In genomic region chr13:41284512-41285288, GRCh38 we compare ENCODE assay signal across 14 cellular contexts. TPM values are rescaled to one million over a fixed set of nuclear protein-coding genes. Genes with fewer than 3 reads are reported as not detected.
DNase-seq lines count a peak whose midpoint lies in the region; ATAC-seq, FAIRE-seq and TF ChIP-seq lines count a peak whose summit lies in the region.
"Had no signal": no experiment of that assay in that cellular context is flagged by ENCODE, and none has a peak within 500 bp of the region (broad histone marks: within the 10 kb centered on the region; RNA-seq: fewer than 3 reads in every experiment).

No MANE protein-coding gene starts in this region.

- peaks cover 2 to 11% of the 10 kb centered on the region in 2 experiments; a peak in 2 of 5 replicates for H3K27me3 ChIP-seq in HepG2 (ENCODE audit: control insufficient read depth in 1 of 2, insufficient read depth in 2 of 2, low read length in 2 of 2)
- H3K27me3 ChIP-seq in right lobe of liver, result no peaks in the 10 kb centered on the region
- no peaks in the 10 kb centered on the region for H3K27me3 ChIP-seq in SJSA1 (replicated peaks)
- H3K27me3 ChIP-seq: BLaER1 had no signal

- TF ChIP-seq CTCF in HepG2 (CRISPR knock-in tag; IDR thresholded peaks at IDR 0.05) (no peak), right lobe of liver (IDR thresholded peaks at IDR 0.05) (no peak), fibroblast of pulmonary artery (IDR thresholded peaks at IDR 0.05; ENCODE audit: low read length, missing control alignments) (no peak)

- H3K4me2 ChIP-seq in HepG2 (ENCODE audit: low read depth, low read length), result no peak overlapping the region
- H3K4me2 ChIP-seq: BLaER1 had no signal

- no peak overlapping the region for H2AFZ ChIP-seq in HepG2 (ENCODE audit: low read length)

- no TSS peak for BruUV-seq in HepG2 (replicated peaks; lab: Mats Ljungman, UMichigan)

- no peaks in the 10 kb centered on the region for H3K36me3 ChIP-seq in HepG2 (replicated peaks in 1 of 2; ENCODE audit: control insufficient read depth in 1 of 2, insufficient read depth in 2 of 2, low read length in 2 of 2)
- H3K36me3 ChIP-seq in right lobe of liver, result no peaks in the 10 kb centered on the region
- H3K36me3 ChIP-seq in SJSA1, result no peaks in the 10 kb centered on the region
- H3K36me3 ChIP-seq: BLaER1 had no signal

- H3K27ac ChIP-seq in HepG2 (ENCODE audit: extremely low read length, insufficient read depth, low read length) (no peak overlapping the region), right lobe of liver (no peak overlapping the region), SJSA1 (peak overlapping the region; percentile 75)
- H3K27ac ChIP-seq: BLaER1, SK-N-MC had no signal

- peaks cover 32% of the 10 kb centered on the region for H3K4me1 ChIP-seq in HepG2 (ENCODE audit: insufficient read depth, low read length)
- H3K4me1 ChIP-seq in right lobe of liver, result no peaks in the 10 kb centered on the region
- peaks cover 9% of the 10 kb centered on the region for H3K4me1 ChIP-seq in SJSA1 (replicated peaks)

- CTCF ChIA-PET in HepG2 (lab: Yijun Ruan, JAX; ENCODE audit: low intra/inter-chr PET ratio, low total read pairs), result no interaction called here

- in situ Hi-C loops in HepG2 (cut with HindIII; ENCODE audit: extremely low pct_ligation_motif_present, low pct_unique_long_range_greater_than_20kb), result no loop called here

- DNase-seq in HepG2 (ENCODE audit: low spot score) (peak; percentile 73), right lobe of liver (no peak), SJSA1 (ENCODE audit: low read depth in 1 of 2, low spot score in 2 of 2) (peak; percentile 71 to 76), fibroblast of pulmonary artery (ENCODE audit: low read depth) (peak; percentile 88), NCI-H146 (lab: John Stamatoyannopoulos, UW) (no peak), NCI-H2081 (lab: John Stamatoyannopoulos, UW) (no peak)
- DNase-seq: activated CD4-positive, alpha-beta T cell treated with anti-CD3 and anti-CD28 coated beads, Interleukin-2, amount 10 ng/mL, durations not matched to agents 7 days and 5 days; NCI-H2107; stimulated activated CD4-positive, alpha-beta T cell treated with anti-CD3 and anti-CD28 coated beads, Interleukin-4, amount 100 ng/mL, for 24 hours; substantia nigra had no signal

- H3K9me3 ChIP-seq in HepG2 (ENCODE audit: low read length) (no peaks in the 10 kb centered on the region), right lobe of liver (no peaks in the 10 kb centered on the region), SJSA1 (replicated peaks) (no peaks in the 10 kb centered on the region)
- H3K9me3 ChIP-seq: BLaER1 had no signal

- H4K20me1 ChIP-seq in HepG2 (ENCODE audit: insufficient read depth, low read length), result no peaks in the 10 kb centered on the region
- H4K20me1 ChIP-seq: BLaER1 had no signal

- TF ChIP-seq EP300 in HepG2 (IDR thresholded peaks at IDR 0.05; ENCODE audit: low read depth in 2 of 2, low read length in 2 of 2) (peak in 1 of 2 experiments; percentile 13; a peak in 1 of 4 replicates), HepG2 (CRISPR knock-in tag; IDR thresholded peaks at IDR 0.05; ENCODE audit: borderline replicate concordance) (no peak)

- FAIRE-seq in HepG2 (lab: Jason Lieb, UNC), result no peak

- intact Hi-C loops in HepG2 (cut with micrococcal nuclease; ENCODE audit: unreplicated experiment) (no loop called here), right lobe of liver (cut with DNase I) (no loop called here)

- no peaks in the 10 kb centered on the region for H3K79me2 ChIP-seq in HepG2 (ENCODE audit: insufficient read depth, low read length)

- no peak for TF ChIP-seq POLR2A in HepG2 (IDR thresholded peaks at IDR 0.05; ENCODE audit: insufficient read depth in 1 of 2, low read depth in 2 of 2, low read length in 2 of 2)
- TF ChIP-seq POLR2A in right lobe of liver (IDR thresholded peaks at IDR 0.05), result no peak

- WGBS in HepG2 (ENCODE audit: low lambda C conversion rate), result 38% methylated on average over 13 of the region's 13 CpGs
- WGBS in right lobe of liver (ENCODE audit: insufficient coverage, low coverage, low lambda C conversion rate, missing lambda C conversion rate), result 84% methylated on average over 5 of the region's 13 CpGs

- TF ChIP-seq RAD21 in HepG2 (CRISPR knock-in tag; IDR thresholded peaks at IDR 0.05), result no peak

- no peak overlapping the region for H3K9ac ChIP-seq in HepG2 (ENCODE audit: insufficient read depth, low read depth, low read length)
- H3K9ac ChIP-seq: BLaER1 had no signal

- ATAC-seq in HepG2 (no peak), right lobe of liver (no peak), HG02623 (IDR thresholded peaks at IDR 0.05; ENCODE audit: unreplicated experiment) (no peak), GM21786 (IDR thresholded peaks at IDR 0.05; ENCODE audit: unreplicated experiment) (no peak)

- POLR2A ChIA-PET in HepG2 (lab: Yijun Ruan, JAX), result no interaction called here

- no peak overlapping the region for H3K4me3 ChIP-seq in HepG2 (replicated peaks in 1 of 3; ENCODE audit: insufficient read depth in 1 of 3, low read depth in 2 of 3, low read length in 3 of 3)
- H3K4me3 ChIP-seq in right lobe of liver, result no peak overlapping the region
- no peak overlapping the region for H3K4me3 ChIP-seq in SJSA1
- no peak overlapping the region for H3K4me3 ChIP-seq in fibroblast of pulmonary artery (replicated peaks; ENCODE audit: low read depth, low read length)
- H3K4me3 ChIP-seq: BLaER1, SK-N-MC had no signal

TF ChIP-seq in HepG2, 621 proteins besides CTCF, POLR2A, EP300 and RAD21 (continues in another document):
- 0 out of 2 replicates have a peak, but pooled peaks have one; percentile 30 for TF ChIP-seq GATAD2A (CRISPR knock-in tag; IDR thresholded peaks at IDR 0.05)
- TF ChIP-seq ZNF136 (CRISPR knock-in tag; IDR thresholded peaks at IDR 0.05; ENCODE audit: low read depth), result no peak
- TF ChIP-seq ZFAT (CRISPR knock-in tag; conservative IDR thresholded peaks at IDR 0.05), result no peak
- TF ChIP-seq, protein P1, sequence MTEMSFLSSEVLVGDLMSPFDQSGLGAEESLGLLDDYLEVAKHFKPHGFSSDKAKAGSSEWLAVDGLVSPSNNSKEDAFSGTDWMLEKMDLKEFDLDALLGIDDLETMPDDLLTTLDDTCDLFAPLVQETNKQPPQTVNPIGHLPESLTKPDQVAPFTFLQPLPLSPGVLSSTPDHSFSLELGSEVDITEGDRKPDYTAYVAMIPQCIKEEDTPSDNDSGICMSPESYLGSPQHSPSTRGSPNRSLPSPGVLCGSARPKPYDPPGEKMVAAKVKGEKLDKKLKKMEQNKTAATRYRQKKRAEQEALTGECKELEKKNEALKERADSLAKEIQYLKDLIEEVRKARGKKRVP (CRISPR knock-in tag; IDR thresholded peaks at IDR 0.05), result peak in 1 of 2 experiments; percentile 40; a peak in 1 of 4 replicates

RNA-seq across cellular contexts. Expression of gene MTRF1, which starts 21.3 kb away (rescaled TPM):
- 24.0 and 27.2 TPM in 2 replicates for total RNA-seq in HepG2 (2016; rRNA removed; fragmentation: Illumina TruSeq; extraction: Trizol)
- total RNA-seq in HepG2 (2016; cell fraction: cytosol; rRNA removed; fragmentation: Illumina TruSeq; extraction: Trizol; ENCODE audit: low read depth), result 65.9 and 67.0 TPM in 2 replicates
- 20.8 and 25.3 TPM in 2 replicates for total RNA-seq in HepG2 (2016; cell fraction: insoluble cytoplasmic fraction; rRNA removed; fragmentation: Illumina TruSeq; extraction: Trizol)
- total RNA-seq in HepG2 (2016; cell fraction: membrane; rRNA removed; fragmentation: Illumina TruSeq; extraction: Trizol), result 32.7 and 35.9 TPM in 2 replicates
- total RNA-seq in HepG2 (2016; cell fraction: nucleus; rRNA removed; fragmentation: Illumina TruSeq; extraction: Trizol), result 26.3 and 27.0 TPM in 2 replicates
- 21.3 and 21.6 TPM in 2 replicates for polyA plus RNA-seq in HepG2 (2011; rRNA removed)
- polyA plus RNA-seq in HepG2 (2011; cell fraction: cytosol; rRNA removed), result 6.3 and 8.4 TPM in 2 replicates
- 33.1 and 41.3 TPM in 2 replicates for polyA plus RNA-seq in HepG2 (2011; cell fraction: nucleus; rRNA removed)
- polyA plus RNA-seq in HepG2 (2012), result 14.6 and 19.6 TPM in 2 replicates
- 3.1 and 4.1 TPM in 2 replicates for polyA plus RNA-seq in HepG2 (2016; cell fraction: cytosol; fragmentation: Illumina TruSeq; extraction: Trizol; ENCODE audit: low read depth)
- 17.9 and 21.1 TPM in 2 replicates for polyA plus RNA-seq in HepG2 (2016; cell fraction: insoluble cytoplasmic fraction; fragmentation: Illumina TruSeq; extraction: Trizol; ENCODE audit: low read depth)
- polyA plus RNA-seq in HepG2 (2016; cell fraction: membrane; fragmentation: Illumina TruSeq; extraction: Trizol; ENCODE audit: low read depth), result 6.1 and 6.9 TPM in 2 replicates
- polyA plus RNA-seq in HepG2 (2016; cell fraction: nucleus; fragmentation: Illumina TruSeq; extraction: Trizol; ENCODE audit: insufficient read depth, low read depth), result 60.6 and 67.9 TPM in 2 replicates
- 9.1 and 12.0 TPM in 2 replicates for polyA minus RNA-seq in HepG2 (2011; rRNA and poly(A)+ RNA removed; ENCODE audit: low replicate concordance)
- 10.0 and 14.5 TPM in 2 replicates for polyA minus RNA-seq in HepG2 (2011; cell fraction: cytosol; rRNA and poly(A)+ RNA removed)
- 39.0 and 40.4 TPM in 2 replicates for polyA minus RNA-seq in HepG2 (2011; cell fraction: nucleus; rRNA and poly(A)+ RNA removed)
- total RNA-seq in right lobe of liver, result 10 to 100 TPM in 1 of 6 experiments, 1 to 10 TPM in 5; 6.0 to 10.5 (median 7.4) TPM
- 11.5 and 13.3 TPM in 2 replicates for total RNA-seq in SJSA1 (2014; rRNA removed; shearing (Covaris generic))

RNA-seq across cellular contexts. Expression of gene NAA16, which starts 26.4 kb away (rescaled TPM):
- total RNA-seq in HepG2 (2016; rRNA removed; fragmentation: Illumina TruSeq; extraction: Trizol) (9.0 and 15.1 TPM in 2 replicates), right lobe of liver (1 to 10 TPM; 5.0 to 9.9 (median 7.6) TPM)
- total RNA-seq in HepG2 (2016; cell fraction: cytosol; rRNA removed; fragmentation: Illumina TruSeq; extraction: Trizol; ENCODE audit: low read depth), result 17.0 and 21.0 TPM in 2 replicates
- total RNA-seq in HepG2 (2016; cell fraction: insoluble cytoplasmic fraction; rRNA removed; fragmentation: Illumina TruSeq; extraction: Trizol), result 9.7 and 14.9 TPM in 2 replicates
- total RNA-seq in HepG2 (2016; cell fraction: membrane; rRNA removed; fragmentation: Illumina TruSeq; extraction: Trizol), result 8.3 and 10.4 TPM in 2 replicates
- 35.8 and 41.5 TPM in 2 replicates for total RNA-seq in HepG2 (2016; cell fraction: nucleus; rRNA removed; fragmentation: Illumina TruSeq; extraction: Trizol)
- 7.4 and 9.2 TPM in 2 replicates for polyA plus RNA-seq in HepG2 (2011; rRNA removed)
- polyA plus RNA-seq in HepG2 (2011; cell fraction: cytosol; rRNA removed), result 1.7 and 2.8 TPM in 2 replicates
- 14.8 and 14.9 TPM in 2 replicates for polyA plus RNA-seq in HepG2 (2011; cell fraction: nucleus; rRNA removed)
- 8.2 and 11.9 TPM in 2 replicates for polyA plus RNA-seq in HepG2 (2012)
- polyA plus RNA-seq in HepG2 (2016; cell fraction: cytosol; fragmentation: Illumina TruSeq; extraction: Trizol; ENCODE audit: low read depth), result 0.86 and 1.3 TPM in 2 replicates
- polyA plus RNA-seq in HepG2 (2016; cell fraction: insoluble cytoplasmic fraction; fragmentation: Illumina TruSeq; extraction: Trizol; ENCODE audit: low read depth), result 11.0 and 11.2 TPM in 2 replicates
- polyA plus RNA-seq in HepG2 (2016; cell fraction: membrane; fragmentation: Illumina TruSeq; extraction: Trizol; ENCODE audit: low read depth), result 2.6 and 2.9 TPM in 2 replicates
- polyA plus RNA-seq in HepG2 (2016; cell fraction: nucleus; fragmentation: Illumina TruSeq; extraction: Trizol; ENCODE audit: insufficient read depth, low read depth), result 84.9 and 85.2 TPM in 2 replicates
- polyA minus RNA-seq in HepG2 (2011; rRNA and poly(A)+ RNA removed; ENCODE audit: low replicate concordance), result 3.2 and 4.4 TPM in 2 replicates
- polyA minus RNA-seq in HepG2 (2011; cell fraction: cytosol; rRNA and poly(A)+ RNA removed), result 3.8 and 5.1 TPM in 2 replicates
- polyA minus RNA-seq in HepG2 (2011; cell fraction: nucleus; rRNA and poly(A)+ RNA removed), result 39.9 and 44.6 TPM in 2 replicates
- 12.8 and 14.0 TPM in 2 replicates for total RNA-seq in SJSA1 (2014; rRNA removed; shearing (Covaris generic))

Comparison
In these comparisons a context has a peak if more than half of its experiments do, and no peak if none do; other contexts are left out.
1. DNase-seq: peak in HepG2 (single experiment), SJSA1 (2 of 2) and fibroblast of pulmonary artery (single experiment); none in right lobe of liver (0 of 3), NCI-H146 (single experiment) and NCI-H2081 (0 of 2).